17 cellular contexts compared by ENCODE assay signal in the genomic region with DNA sequence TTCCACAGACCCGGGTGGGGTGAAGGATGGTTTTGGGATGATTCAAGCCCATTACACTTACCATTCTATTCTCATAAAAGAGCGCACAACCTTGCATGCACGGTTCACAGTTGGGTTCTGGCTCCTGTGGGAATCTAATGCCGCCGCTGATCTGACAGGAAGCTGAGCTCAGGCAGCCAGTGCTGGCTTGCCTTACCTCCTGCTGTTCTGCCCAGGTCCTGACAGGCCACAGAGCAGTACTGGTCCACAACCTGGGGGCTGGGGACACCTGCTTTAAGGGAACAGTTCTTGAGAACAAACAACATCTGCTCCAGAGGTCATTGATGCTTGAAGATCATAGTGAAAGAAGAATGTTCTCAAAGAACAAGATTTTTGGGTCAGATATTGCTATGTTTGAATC. TPM values are rescaled to one million over a fixed set of nuclear protein-coding genes. Genes with fewer than 3 reads are reported as not detected.
DNase-seq lines count a peak whose midpoint lies in the region; ATAC-seq and TF ChIP-seq lines count a peak whose summit lies in the region.
"Had no signal": no experiment of that assay in that cellular context is flagged by ENCODE, and none has a peak within 500 bp of the region (broad histone marks: within the 10 kb centered on the region; RNA-seq: fewer than 3 reads in every experiment).

No MANE protein-coding gene starts in this region.

- WGBS in esophagus muscularis mucosa, result 67% methylated on average over 3 of the region's 5 CpGs

- H3K27me3 Mint-ChIP-seq in IgD-negative memory B cell, result no peaks in the 10 kb centered on the region

- TF ChIP-seq POLR2A in esophagus muscularis mucosa (IDR thresholded peaks at IDR 0.05; ENCODE audit: low read depth), result no peak

- H3K9me3 ChIP-seq in mucosa of descending colon, result no peaks in the 10 kb centered on the region
- no peaks in the 10 kb centered on the region for H3K9me3 ChIP-seq in esophagus muscularis mucosa
- H3K9me3 ChIP-seq: ascending aorta, neutrophil, SJSA1 had no signal

- H3K27me3 ChIP-seq in H7 (ENCODE audit: control insufficient read depth, insufficient read depth, low read length) (no peaks in the 10 kb centered on the region), esophagus muscularis mucosa (no peaks in the 10 kb centered on the region)
- H3K27me3 ChIP-seq: ascending aorta, SJSA1 had no signal

- DNase-seq in H7, result peak; percentile 21
- DNase-seq in mucosa of descending colon, result no peak
- no peak for DNase-seq in stimulated activated CD4-positive, alpha-beta T cell treated with anti-CD3 and anti-CD28 coated beads, Interleukin-1b, Interleukin-23, amount 100 ng/mL, for 48 hours
- DNase-seq in activated T-cell treated with anti-CD3 and anti-CD28 coated beads, Interleukin-2, amount 50 U/mL, for 1 hour, result no peak
- no peak for DNase-seq in central memory CD4-positive, alpha-beta T cell
- DNase-seq in esophagus muscularis mucosa (ENCODE audit: extremely low spot score), result no peak
- DNase-seq: activated CD4-positive, alpha-beta memory T cell treated with anti-CD3 and anti-CD28 coated beads, Interleukin-2, amount 10 ng/mL, durations not matched to agents 7 days and 5 days; CD4-positive, CD25-positive, alpha-beta regulatory T cell; DND-41; NCI-H187 had no signal

- H3K36me3 Mint-ChIP-seq in IgD-negative memory B cell, result peaks cover 5% of the 10 kb centered on the region
- H3K36me3 Mint-ChIP-seq: CD4-positive, CD25-positive, alpha-beta regulatory T cell had no signal

- peaks cover 0 to 7% (median 0%) of the 10 kb centered on the region in 3 donors for H3K9me3 Mint-ChIP-seq in IgD-negative memory B cell
- H3K9me3 Mint-ChIP-seq: activated CD4-positive, alpha-beta memory T cell treated with anti-CD3 and anti-CD28 coated beads, Interleukin-2, amount 10 ng/mL, durations not matched to agents 7 days and 5 days; stimulated activated naive CD8-positive, alpha-beta T cell treated with anti-CD3 and anti-CD28 coated beads, Interleukin-15, Interleukin-2, amounts not matched to agents 100 ng/mL and 50 ng/mL, for 24 hours had no signal

- ATAC-seq in GM18907 (IDR thresholded peaks at IDR 0.05; ENCODE audit: unreplicated experiment) (peak; percentile 64), mucosa of descending colon (peak; percentile 34)

- no peak for TF ChIP-seq EP300 in esophagus muscularis mucosa (IDR thresholded peaks at IDR 0.05)

- H3K4me3 Mint-ChIP-seq in IgD-negative memory B cell, result peak overlapping the region; percentile 55 to 94 (median 72)
- H3K4me3 Mint-ChIP-seq: activated CD4-positive, alpha-beta memory T cell treated with anti-CD3 and anti-CD28 coated beads, Interleukin-2, amount 10 ng/mL, durations not matched to agents 7 days and 5 days; CD4-positive, CD25-positive, alpha-beta regulatory T cell; stimulated activated naive CD8-positive, alpha-beta T cell treated with anti-CD3 and anti-CD28 coated beads, Interleukin-15, Interleukin-2, amounts not matched to agents 100 ng/mL and 50 ng/mL, for 24 hours had no signal

- peak overlapping the region in 2 of 3 donors; percentile 38 to 87 for H3K27ac Mint-ChIP-seq in IgD-negative memory B cell
- H3K27ac Mint-ChIP-seq: activated CD4-positive, alpha-beta memory T cell treated with anti-CD3 and anti-CD28 coated beads, Interleukin-2, amount 10 ng/mL, durations not matched to agents 7 days and 5 days; CD4-positive, CD25-positive, alpha-beta regulatory T cell; stimulated activated naive CD8-positive, alpha-beta T cell treated with anti-CD3 and anti-CD28 coated beads, Interleukin-15, Interleukin-2, amounts not matched to agents 100 ng/mL and 50 ng/mL, for 24 hours had no signal

- no peaks in the 10 kb centered on the region for H3K36me3 ChIP-seq in H7 (replicated peaks; ENCODE audit: control insufficient read depth, insufficient read depth, low read length)
- H3K36me3 ChIP-seq in mucosa of descending colon (ENCODE audit: low read depth), result no peaks in the 10 kb centered on the region
- no peaks in the 10 kb centered on the region for H3K36me3 ChIP-seq in esophagus muscularis mucosa
- H3K36me3 ChIP-seq: ascending aorta, neutrophil, SJSA1 had no signal

- intact Hi-C loops in mucosa of descending colon (cut with DNase I, micrococcal nuclease) (no loop called here), esophagus muscularis mucosa (cut with DNase I) (no loop called here)

- H3K27ac ChIP-seq in esophagus muscularis mucosa (replicated peaks in 1 of 4), result no peak overlapping the region
- H3K27ac ChIP-seq: ascending aorta, KMS-11, neutrophil, SJSA1 had no signal

- H3K4me1 Mint-ChIP-seq in IgD-negative memory B cell, result peaks cover 30 to 41% (median 40%) of the 10 kb centered on the region in 3 donors
- H3K4me1 Mint-ChIP-seq: activated CD4-positive, alpha-beta memory T cell treated with anti-CD3 and anti-CD28 coated beads, Interleukin-2, amount 10 ng/mL, durations not matched to agents 7 days and 5 days had no signal

- no peak for TF ChIP-seq CTCF in mucosa of descending colon (IDR thresholded peaks at IDR 0.05)
- TF ChIP-seq CTCF in esophagus muscularis mucosa (IDR thresholded peaks at IDR 0.05), result no peak

- H3K4me3 ChIP-seq in H7 (ENCODE audit: insufficient read depth, low read depth, low read length) (no peak overlapping the region), mucosa of descending colon (no peak overlapping the region), esophagus muscularis mucosa (no peak overlapping the region)
- H3K4me3 ChIP-seq: ascending aorta, SJSA1 had no signal

- H3K4me1 ChIP-seq in mucosa of descending colon (ENCODE audit: low read depth) (no peaks in the 10 kb centered on the region), esophagus muscularis mucosa (no peaks in the 10 kb centered on the region)
- H3K4me1 ChIP-seq: ascending aorta, SJSA1 had no signal

RNA-seq across cellular contexts. Expression of gene HS3ST1, which starts 8.0 kb away (rescaled TPM):
- 0.07 and 0.17 TPM in 2 replicates for total RNA-seq in H7 (2014; rRNA removed; shearing (Covaris generic))
- 5.5 TPM for polyA plus RNA-seq in IgD-negative memory B cell
- total RNA-seq in mucosa of descending colon (1 to 10 TPM; 4.0 to 6.3 (median 5.5) TPM), esophagus muscularis mucosa (10 to 100 TPM in 1 of 4 donors, 1 to 10 TPM in 3; 3.1 to 12.5 (median 5.4) TPM)
- total RNA-seq: activated CD4-positive, alpha-beta memory T cell treated with anti-CD3 and anti-CD28 coated beads, Interleukin-2, amount 10 ng/mL, durations not matched to agents 7 days and 5 days; CD4-positive, CD25-positive, alpha-beta regulatory T cell; SJSA1 had no signal
